ENCODE assay signal across 26 cellular contexts in the genomic region with DNA sequence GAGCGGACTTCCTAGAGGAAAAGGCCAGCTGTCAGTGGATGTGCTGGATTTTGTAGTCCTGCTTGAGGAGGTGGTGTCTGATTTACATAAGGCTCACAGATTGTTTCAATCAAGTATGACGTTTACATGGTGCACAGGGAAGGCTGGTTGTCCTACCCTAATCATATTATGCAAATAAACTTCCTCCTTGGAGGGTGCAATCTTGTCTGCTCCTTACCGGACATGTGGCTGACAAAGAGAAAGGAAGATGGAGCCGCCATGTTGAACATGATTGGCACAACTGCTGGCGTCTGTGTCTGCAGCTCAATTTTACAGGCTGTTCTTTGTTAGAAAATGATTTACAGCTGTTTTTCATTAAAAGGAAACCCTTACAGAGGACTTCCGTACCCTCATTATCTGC.
"Had no signal": no experiment of that assay in that cellular context is flagged by ENCODE, and none has a peak within 500 bp of the region (broad histone marks: within the 10 kb centered on the region; RNA-seq: fewer than 3 reads in every experiment).

No MANE protein-coding gene starts in this region.

- H3K27ac ChIP-seq: adrenal gland, hepatocyte, lower lobe of right lung, prostate gland, thyroid gland, upper lobe of right lung, WERI-Rb-1 had no signal

- DNase-seq: activated CD4-positive, alpha-beta T cell treated with anti-CD3 and anti-CD28 coated beads for 1 hour; activated CD8-positive, alpha-beta memory T cell treated with anti-CD3 and anti-CD28 coated beads for 24 hours; activated CD8-positive, alpha-beta memory T cell treated with anti-CD3 and anti-CD28 coated beads, Interleukin-2, amount 50 U/mL, for 4 hours; activated T-cell treated with anti-CD3 and anti-CD28 coated beads, Interleukin-2, amount 50 U/mL, for 24 hours; adrenal gland; central memory CD4-positive, alpha-beta T cell; dermis blood vessel endothelial cell; effector CD8-positive, alpha-beta T cell; erythroblast; glutamatergic neuron; immature natural killer cell; lower lobe of right lung; mesendoderm; naive B cell; stimulated activated CD4-positive, alpha-beta T cell treated with anti-CD3 and anti-CD28 coated beads, Interleukin-12 subunit alpha, Interleukin-12 subunit beta, amount 100 ng/mL, for 4 hours; substantia nigra; thyroid gland; upper lobe of right lung; WERI-Rb-1 had no signal

- H3K4me2 ChIP-seq: hepatocyte had no signal

- H3K79me2 ChIP-seq: hepatocyte had no signal

- H3K4me3 ChIP-seq: adrenal gland, hepatocyte, lower lobe of right lung, prostate gland, thyroid gland, upper lobe of right lung had no signal

- H2AFZ ChIP-seq: hepatocyte had no signal

- H3K27me3 ChIP-seq: adrenal gland, hepatocyte, thyroid gland, upper lobe of right lung had no signal

- H3K4me1 ChIP-seq: adrenal gland, lower lobe of right lung, prostate gland, thyroid gland, upper lobe of right lung had no signal

- FAIRE-seq: astrocyte, frontal cortex had no signal

- H3K9me3 ChIP-seq: adrenal gland, lower lobe of right lung, prostate gland, thyroid gland, upper lobe of right lung had no signal

- ATAC-seq: activated naive CD4-positive, alpha-beta T cell treated with anti-CD3 and anti-CD28 coated beads, Interleukin-2, amount 50 U/mL, for 72 hours; activated T-helper 17 cell treated with anti-CD3 and anti-CD28 coated beads, Interleukin-2, amount 50 U/mL, for 72 hours; left lobe of liver; lower lobe of right lung; upper lobe of right lung had no signal

- H3K36me3 ChIP-seq: adrenal gland, lower lobe of right lung, prostate gland, thyroid gland, upper lobe of right lung, WERI-Rb-1 had no signal
